31 cellular contexts compared by ENCODE assay signal in the genomic region with DNA sequence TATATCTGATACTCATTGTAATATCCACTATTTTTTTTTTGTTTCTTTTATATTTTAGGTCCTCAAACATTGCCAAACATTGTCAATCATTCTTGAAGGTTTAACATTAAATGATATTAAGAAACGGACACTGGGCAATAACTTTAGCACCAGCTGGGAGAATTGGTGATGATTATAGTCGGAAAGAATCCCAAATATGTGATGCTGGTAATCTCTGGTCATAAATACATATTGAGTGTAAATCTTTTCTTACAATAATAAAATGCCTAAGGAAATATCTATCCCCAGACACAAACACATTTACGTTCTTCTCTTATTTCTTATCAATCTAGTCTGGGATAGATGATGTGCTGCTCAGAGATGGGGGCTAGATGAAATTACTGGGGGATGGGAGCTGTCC. TPM values are rescaled to one million over a fixed set of nuclear protein-coding genes. Genes with fewer than 3 reads are reported as not detected.
DNase-seq lines count a peak whose midpoint lies in the region; ATAC-seq and TF ChIP-seq lines count a peak whose summit lies in the region.
"Had no signal": no experiment of that assay in that cellular context is flagged by ENCODE, and none has a peak within 500 bp of the region (broad histone marks: within the 10 kb centered on the region; RNA-seq: fewer than 3 reads in every experiment).

No MANE protein-coding gene starts in this region.

- no peaks in the 10 kb centered on the region for H3K9me2 ChIP-seq in SK-N-SH

- H3K79me2 ChIP-seq in SK-N-SH (ENCODE audit: insufficient read depth), result no peaks in the 10 kb centered on the region

- no peak overlapping the region for H2BK5ac ChIP-seq in mesenchymal stem cell (ENCODE audit: low read depth, low read length, poor library complexity, severe bottlenecking)

- H3K4me3 ChIP-seq in SK-N-SH (ENCODE audit: low read depth in 2 of 2, low read length in 1 of 2) (no peak overlapping the region), brain microvascular endothelial cell (ENCODE audit: low read depth, low read length) (no peak overlapping the region), mesenchymal stem cell (ENCODE audit: insufficient read depth in 1 of 2, low read depth in 1 of 2, low read length in 2 of 2) (no peak overlapping the region), left lung (no peak overlapping the region)
- H3K4me3 ChIP-seq: ascending aorta, gastrocnemius medialis, transverse colon had no signal

- intact Hi-C loops in left lung (cut with DNase I), result no loop called here

- TF ChIP-seq CTCF in SK-N-SH (IDR thresholded peaks at IDR 0.05) (no peak), brain microvascular endothelial cell (IDR thresholded peaks at IDR 0.05; ENCODE audit: low read depth, low read length, missing control alignments) (no peak), GM10266 (IDR thresholded peaks at IDR 0.05; ENCODE audit: control insufficient read depth, insufficient read depth, low read depth, missing control alignments) (no peak), left lung (IDR thresholded peaks at IDR 0.05) (no peak)

- H3K4me2 ChIP-seq in SK-N-SH (0 out of 2 replicates have a peak overlapping the region, but pooled peaks have one; percentile 11), mesenchymal stem cell (ENCODE audit: low read length, poor library complexity, severe bottlenecking) (no peak overlapping the region)

- H2AFZ ChIP-seq in SK-N-SH (ENCODE audit: low read depth), result no peak overlapping the region
- no peak overlapping the region for H2AFZ ChIP-seq in mesenchymal stem cell (ENCODE audit: low read depth, low read length)

- no peak overlapping the region for H2BK15ac ChIP-seq in mesenchymal stem cell (ENCODE audit: low read depth, poor library complexity, severe bottlenecking)

- in situ Hi-C loops in brain microvascular endothelial cell (cut with HindIII; ENCODE audit: low pct_ligation_motif_present, low sequenced_read_pairs), result no loop called here

- CTCF ChIA-PET in SK-N-SH (lab: Yijun Ruan, JAX), result no interaction called here

- H3K4me1 ChIP-seq in SK-N-SH (ENCODE audit: control insufficient read depth in 1 of 2, insufficient read depth in 2 of 2, low read depth in 1 of 2, low read length in 1 of 2), result no peaks in the 10 kb centered on the region
- H3K4me1 ChIP-seq in mesenchymal stem cell (ENCODE audit: control insufficient read depth, insufficient read depth, low read depth, low read length), result peaks cover 7% of the 10 kb centered on the region
- no peaks in the 10 kb centered on the region for H3K4me1 ChIP-seq in left lung
- H3K4me1 ChIP-seq: ascending aorta, gastrocnemius medialis, transverse colon had no signal

- no peak overlapping the region for H3K14ac ChIP-seq in mesenchymal stem cell (ENCODE audit: low read length in 2 of 2)

- no peak overlapping the region for H2BK12ac ChIP-seq in mesenchymal stem cell (ENCODE audit: low read length in 2 of 2)

- DNase-seq in SK-N-SH (no peak), brain microvascular endothelial cell (no peak), mesenchymal stem cell (no peak), COLO829 (ENCODE audit: low spot score) (no peak), GM10266 (ENCODE audit: extremely low spot score) (no peak), left lung (no peak)
- DNase-seq: activated B cell treated with CpG ODN at 0.5 μM for 24 hours; AML-193; CD8-positive, alpha-beta T cell; cerebellar nuclear complex; erythroblast; gastrocnemius medialis; H9; hypothalamus; NCI-H1417; OCI-M1; Right ventricle myocardium superior; stimulated activated naive CD8-positive, alpha-beta T cell treated with anti-CD3 and anti-CD28 coated beads, Interleukin-15, amount 100 ng/mL, for 72 hours; transverse colon had no signal

- H3K4ac ChIP-seq in mesenchymal stem cell (ENCODE audit: low read depth in 1 of 2, low read length in 2 of 2), result no peak overlapping the region

- POLR2A ChIA-PET in SK-N-SH (lab: Yijun Ruan, JAX), result no interaction called here

- H3K36me3 ChIP-seq in SK-N-SH (replicated peaks in 1 of 2; ENCODE audit: control insufficient read depth in 1 of 2, insufficient read depth in 2 of 2, low read length in 1 of 2), result no peaks in the 10 kb centered on the region
- H3K36me3 ChIP-seq in brain microvascular endothelial cell (replicated peaks), result no peaks in the 10 kb centered on the region
- H3K36me3 ChIP-seq in mesenchymal stem cell (ENCODE audit: control insufficient read depth in 1 of 2, insufficient read depth in 2 of 2, low read depth in 1 of 2, low read length in 2 of 2), result no peaks in the 10 kb centered on the region
- no peaks in the 10 kb centered on the region for H3K36me3 ChIP-seq in left lung
- H3K36me3 ChIP-seq: ascending aorta, gastrocnemius medialis, transverse colon had no signal

- WGBS in SK-N-SH (ENCODE audit: low lambda C conversion rate), result 2% methylated on average over 3 of the region's 3 CpGs
- WGBS in mesenchymal stem cell, result no CpG with 5 or more reads among the region's 3 CpGs

- H3K18ac ChIP-seq in mesenchymal stem cell (ENCODE audit: low read depth in 1 of 2, low read length in 2 of 2), result no peak overlapping the region

- H4K91ac ChIP-seq in mesenchymal stem cell (ENCODE audit: low read length), result no peak overlapping the region

- H3K9me3 ChIP-seq in SK-N-SH (no peaks in the 10 kb centered on the region), mesenchymal stem cell (ENCODE audit: control insufficient read depth, low read length) (no peaks in the 10 kb centered on the region), left lung (no peaks in the 10 kb centered on the region)
- H3K9me3 ChIP-seq: ascending aorta, gastrocnemius medialis, transverse colon had no signal

- no peak for TF ChIP-seq EP300 in SK-N-SH (IDR thresholded peaks at IDR 0.05; ENCODE audit: borderline replicate concordance in 1 of 2, low read depth in 1 of 2, low read length in 1 of 2)

- H3K9ac ChIP-seq in SK-N-SH (no peak overlapping the region), mesenchymal stem cell (ENCODE audit: low read length) (no peak overlapping the region)

- no peaks in the 10 kb centered on the region for H3F3A ChIP-seq in SK-N-SH (replicated peaks; ENCODE audit: insufficient read depth)

- H2AK5ac ChIP-seq in mesenchymal stem cell (ENCODE audit: low read length, severe bottlenecking), result no peak overlapping the region

- H2BK120ac ChIP-seq in mesenchymal stem cell (ENCODE audit: low read depth, low read length), result no peak overlapping the region

- H4K8ac ChIP-seq in mesenchymal stem cell (ENCODE audit: low read length), result no peak overlapping the region

- no peak overlapping the region for H3K23ac ChIP-seq in mesenchymal stem cell (ENCODE audit: low read length in 2 of 2)

- no peaks in the 10 kb centered on the region for H4K20me1 ChIP-seq in SK-N-SH (ENCODE audit: insufficient read depth)

- H3K79me1 ChIP-seq in mesenchymal stem cell (replicated peaks; ENCODE audit: low read length, poor library complexity, severe bottlenecking), result no peaks in the 10 kb centered on the region

- no peak for ATAC-seq in SK-N-SH treated with all-trans-retinoic acid at 6 μM for 48 hours
- ATAC-seq in GM21717 (IDR thresholded peaks at IDR 0.05; ENCODE audit: unreplicated experiment), result no peak
- no peak for ATAC-seq in left lung
- ATAC-seq: activated naive CD4-positive, alpha-beta T cell treated with anti-CD3 and anti-CD28 coated beads, Interleukin-2, amount 50 U/mL, for 72 hours; CD8-positive, alpha-beta T cell; gastrocnemius medialis; sciatic nerve; stimulated activated naive CD8-positive, alpha-beta T cell treated with anti-CD3 and anti-CD28 coated beads, Interleukin-15, amount 100 ng/mL, for 72 hours had no signal

- TF ChIP-seq RAD21 in SK-N-SH (IDR thresholded peaks at IDR 0.05; ENCODE audit: low read length), result no peak

- no peak overlapping the region for H3K27ac ChIP-seq in SK-N-SH (ENCODE audit: low read depth in 2 of 2, low read length in 1 of 2)
- H3K27ac ChIP-seq in brain microvascular endothelial cell, result peak overlapping the region; percentile 36
- peak overlapping the region; percentile 67 for H3K27ac ChIP-seq in mesenchymal stem cell (ENCODE audit: low read length, poor library complexity, severe bottlenecking)
- no peak overlapping the region for H3K27ac ChIP-seq in left lung
- H3K27ac ChIP-seq: 22Rv1, ascending aorta, gastrocnemius medialis, transverse colon had no signal

- H3K27me3 ChIP-seq in SK-N-SH (ENCODE audit: insufficient read depth) (no peaks in the 10 kb centered on the region; the same call in 1 of the 2 replicates), brain microvascular endothelial cell (replicated peaks) (no peaks in the 10 kb centered on the region), mesenchymal stem cell (ENCODE audit: control insufficient read depth in 1 of 2, insufficient read depth in 1 of 2, low read length in 2 of 2) (no peaks in the 10 kb centered on the region), left lung (no peaks in the 10 kb centered on the region)
- H3K27me3 ChIP-seq: ascending aorta, gastrocnemius medialis, transverse colon had no signal

RNA-seq across cellular contexts. Expression of gene OR51E2, which starts 25.2 kb away (rescaled TPM):
- 0.03 TPM in 1 of 2 replicates, not detected in the other for polyA plus RNA-seq in SK-N-SH (2012; rRNA removed)
- polyA plus RNA-seq in SK-N-SH (2012; cell fraction: cytosol; rRNA removed), result 0.01 TPM in 2 replicates
- not detected in 2 replicates for polyA plus RNA-seq in SK-N-SH (2012; cell fraction: nucleus; rRNA removed)
- polyA plus RNA-seq in mesenchymal stem cell (2013, experiment 1 of 2), result 0.04 TPM
- polyA plus RNA-seq in mesenchymal stem cell (2013, experiment 2 of 2), result 0.08 TPM
- total RNA-seq in left lung, result not detected
- total RNA-seq: activated B cell treated with CpG ODN at 0.5 μM for 24 hours; activated naive CD4-positive, alpha-beta T cell treated with anti-CD3 and anti-CD28 coated beads, Interleukin-2, amount 50 U/mL, for 72 hours; CD8-positive, alpha-beta T cell; H9; MCF 10A; NCI-H460; neural crest cell had no signal
- polyA plus RNA-seq: IgD-negative memory B cell had no signal

RNA-seq across cellular contexts. Expression of gene OR51E1, which starts 28.7 kb away (rescaled TPM):
- not detected in 2 replicates for polyA plus RNA-seq in SK-N-SH (2012; rRNA removed)
- not detected in 2 replicates for polyA plus RNA-seq in SK-N-SH (2012; cell fraction: cytosol; rRNA removed)
- not detected in 2 replicates for polyA plus RNA-seq in SK-N-SH (2012; cell fraction: nucleus; rRNA removed)
- polyA plus RNA-seq in mesenchymal stem cell (2013, experiment 1 of 2), result not detected
- 0.01 TPM for polyA plus RNA-seq in mesenchymal stem cell (2013, experiment 2 of 2)
- not detected for total RNA-seq in left lung
- total RNA-seq: activated B cell treated with CpG ODN at 0.5 μM for 24 hours; activated naive CD4-positive, alpha-beta T cell treated with anti-CD3 and anti-CD28 coated beads, Interleukin-2, amount 50 U/mL, for 72 hours; CD8-positive, alpha-beta T cell; H9; MCF 10A; NCI-H460; neural crest cell had no signal
- polyA plus RNA-seq: IgD-negative memory B cell had no signal

RNA-seq across cellular contexts. Expression of gene MMP26, which starts 32.1 kb away (rescaled TPM):
- polyA plus RNA-seq in SK-N-SH (2012; rRNA removed), result not detected in 2 replicates
- polyA plus RNA-seq in SK-N-SH (2012; cell fraction: cytosol; rRNA removed), result not detected in 2 replicates
- not detected in 2 replicates for polyA plus RNA-seq in SK-N-SH (2012; cell fraction: nucleus; rRNA removed)
- polyA plus RNA-seq in mesenchymal stem cell (2013, experiment 1 of 2), result not detected
- not detected for polyA plus RNA-seq in mesenchymal stem cell (2013, experiment 2 of 2)
- total RNA-seq in left lung, result not detected
- total RNA-seq: activated B cell treated with CpG ODN at 0.5 μM for 24 hours; activated naive CD4-positive, alpha-beta T cell treated with anti-CD3 and anti-CD28 coated beads, Interleukin-2, amount 50 U/mL, for 72 hours; ascending aorta; CD8-positive, alpha-beta T cell; gastrocnemius medialis; H9; lower leg skin; MCF 10A; mucosa of gallbladder; NCI-H460; neural crest cell; Right ventricle myocardium superior; sciatic nerve; transverse colon had no signal
- polyA plus RNA-seq: IgD-negative memory B cell had no signal

RNA-seq across cellular contexts. Expression of gene OR51D1, which starts 35.2 kb away (rescaled TPM):
- polyA plus RNA-seq in SK-N-SH (2012; rRNA removed), result not detected in 2 replicates
- not detected in 2 replicates for polyA plus RNA-seq in SK-N-SH (2012; cell fraction: cytosol; rRNA removed)
- not detected in 2 replicates for polyA plus RNA-seq in SK-N-SH (2012; cell fraction: nucleus; rRNA removed)
- polyA plus RNA-seq in mesenchymal stem cell (2013, experiment 1 of 2), result not detected
- polyA plus RNA-seq in mesenchymal stem cell (2013, experiment 2 of 2), result not detected
- not detected for total RNA-seq in left lung
- total RNA-seq: activated B cell treated with CpG ODN at 0.5 μM for 24 hours; activated naive CD4-positive, alpha-beta T cell treated with anti-CD3 and anti-CD28 coated beads, Interleukin-2, amount 50 U/mL, for 72 hours; ascending aorta; CD8-positive, alpha-beta T cell; gastrocnemius medialis; H9; lower leg skin; MCF 10A; mucosa of gallbladder; NCI-H460; neural crest cell; Right ventricle myocardium superior; sciatic nerve; transverse colon had no signal
- polyA plus RNA-seq: IgD-negative memory B cell had no signal

Comparison
In these comparisons a context has a peak if more than half of its experiments do, and no peak if none do; other contexts are left out.
1. H3K27ac ChIP-seq: peak in brain microvascular endothelial cell (single experiment) and mesenchymal stem cell (single experiment); none in SK-N-SH (0 of 2) and left lung (0 of 2).